Comparison of ENCODE assay signal across 11 cellular contexts in genomic region chr10:2955064-2955463, GRCh38.
"Had no signal": no experiment of that assay in that cellular context is flagged by ENCODE, and none has a peak within 500 bp of the region (broad histone marks: within the 10 kb centered on the region; RNA-seq: fewer than 3 reads in every experiment).

No MANE protein-coding gene starts in this region.

- H3K4me1 ChIP-seq: HAP-1 had no signal

- DNase-seq: GM23248, GOT3, H7, H9, HCEC 1CT, HFFc6 had no signal

- H3K9me3 ChIP-seq: HAP-1 had no signal

- FAIRE-seq: H1, H54 had no signal

- H3K4me3 ChIP-seq: GM23248, GM23338, HAP-1 had no signal

- H3K27ac ChIP-seq: GM23248 had no signal

- ATAC-seq: GM23338, HCT116 had no signal

- H3K36me3 ChIP-seq: HAP-1 had no signal
